Comparison of ENCODE assay signal across 1 cellular context in genomic region chr11:126268708-126269579, GRCh38.
TF ChIP-seq lines count a peak whose summit lies in the region.

Gene FOXRED1, plus strand, starts transcription at chr11:126269154. Its CDS starts 53 bp downstream, at chr11:126269207.
Gene SRPRA, minus strand, starts transcription at chr11:126268895. Its CDS starts 91 bp downstream, at chr11:126268804.

TF ChIP-seq in K562, 482 proteins besides CTCF, POLR2A, EP300 and RAD21 (continued from another document and continues in another):
- TF ChIP-seq PHB (CRISPR knock-in tag; IDR thresholded peaks at IDR 0.05) (no peak), BHLHE40 (IDR thresholded peaks at IDR 0.05; ENCODE audit: low read length) (peak; percentile 49; the same call in 1 of the 2 replicates), BCOR (IDR thresholded peaks at IDR 0.05) (no peak), FOXJ3 (CRISPR knock-in tag; IDR thresholded peaks at IDR 0.05) (no peak), MCM3 (IDR thresholded peaks at IDR 0.05) (no peak), E2F4 (CRISPR knock-in tag; IDR thresholded peaks at IDR 0.05; ENCODE audit: low read depth) (no peak), GTF3C2 (IDR thresholded peaks at IDR 0.05; ENCODE audit: borderline replicate concordance, extremely low read depth, insufficient read length) (no peak), POLR2AphosphoS5 (IDR thresholded peaks at IDR 0.05; ENCODE audit: control insufficient read depth, insufficient read depth, low read depth, low read length) (peak; percentile 75), BRCA1 (IDR thresholded peaks at IDR 0.05) (no peak), BRCA1 (CRISPR knock-in tag; IDR thresholded peaks at IDR 0.05) (no peak), PHF8 (IDR thresholded peaks at IDR 0.05; ENCODE audit: borderline replicate concordance, low read length) (peak; percentile 97), IRF2 (CRISPR knock-in tag; IDR thresholded peaks at IDR 0.05) (no peak), ASH1L (IDR thresholded peaks at IDR 0.05; ENCODE audit: borderline replicate concordance, low read depth, partially characterized antibody) (peak; percentile 71), ZBTB2 (IDR thresholded peaks at IDR 0.05) (no peak), SAFB (IDR thresholded peaks at IDR 0.05; ENCODE audit: borderline replicate concordance, low read depth, low read length) (no peak), ZNF655 (CRISPR knock-in tag; IDR thresholded peaks at IDR 0.05) (no peak), ZNF384 (IDR thresholded peaks at IDR 0.05; ENCODE audit: low read depth, low read length) (no peak), PTBP1 (IDR thresholded peaks at IDR 0.05; ENCODE audit: low read depth, low read length) (no peak), ETV5 (CRISPR knock-in tag; IDR thresholded peaks at IDR 0.05; ENCODE audit: low read depth) (peak; percentile 94), PBX2 (CRISPR knock-in tag; IDR thresholded peaks at IDR 0.05; ENCODE audit: low read depth) (no peak), PBX2 (tag; conservative IDR thresholded peaks at IDR 0.05; ENCODE audit: low read depth) (no peak), NR2C2 (CRISPR knock-in tag; IDR thresholded peaks at IDR 0.05) (peak; percentile 91), NR2C2 (tag; IDR thresholded peaks at IDR 0.05) (peak; percentile 97), HMBOX1 (IDR thresholded peaks at IDR 0.05) (no peak), ZNF586 (CRISPR knock-in tag; conservative IDR thresholded peaks at IDR 0.05) (no peak), RB1 (IDR thresholded peaks at IDR 0.05; ENCODE audit: low read depth) (peak; percentile 29), ZNF717 (CRISPR knock-in tag; IDR thresholded peaks at IDR 0.05) (no peak), NCOA4 (IDR thresholded peaks at IDR 0.05; ENCODE audit: partially characterized antibody) (no peak), JUNB (CRISPR knock-in tag; conservative IDR thresholded peaks at IDR 0.05) (no peak), SMAD1 (IDR thresholded peaks at IDR 0.05; ENCODE audit: low read depth, low read length, partially characterized antibody) (peak; percentile 28), HMGN3 (IDR thresholded peaks at IDR 0.05; ENCODE audit: borderline replicate concordance, extremely low read depth, insufficient read length, low read depth, low read length) (peak; percentile 77), SMARCA5 (IDR thresholded peaks at IDR 0.05) (no peak), HCFC1 (IDR thresholded peaks at IDR 0.05; ENCODE audit: low read depth, low read length) (peak; percentile 84), CSDE1 (IDR thresholded peaks at IDR 0.05) (peak in 1 of 2 experiments; percentile 83; a peak in 2 of 4 replicates), GMEB1 (CRISPR knock-in tag; IDR thresholded peaks at IDR 0.05) (peak; percentile 57; the same call in 1 of the 2 replicates), THAP12 (CRISPR knock-in tag; IDR thresholded peaks at IDR 0.05) (peak; percentile 69), ZBED1 (IDR thresholded peaks at IDR 0.05) (no peak), ZNF143 (CRISPR knock-in tag; IDR thresholded peaks at IDR 0.05) (no peak), CREM (IDR thresholded peaks at IDR 0.05; ENCODE audit: low read depth) (peak; percentile 98), MAFK (IDR thresholded peaks at IDR 0.05; ENCODE audit: low read length) (no peak), SP1 (CRISPR knock-in tag; IDR thresholded peaks at IDR 0.05) (peak; percentile 97), MAFG (tag; conservative IDR thresholded peaks at IDR 0.05) (no peak), MLLT1 (IDR thresholded peaks at IDR 0.05) (peak in 1 of 2 experiments; percentile 84; a peak in 2 of 4 replicates), RBBP5 (IDR thresholded peaks at IDR 0.05; ENCODE audit: borderline replicate concordance, insufficient read depth, low read length, poor library complexity, severe bottlenecking) (peak; percentile 84), ETS1 (conservative IDR thresholded peaks at IDR 0.05; ENCODE audit: control insufficient read depth, low read depth, low read length) (no peak; the same call in 1 of the 2 replicates), ZNF696 (CRISPR knock-in tag; conservative IDR thresholded peaks at IDR 0.05) (no peak), GATAD2A (IDR thresholded peaks at IDR 0.05) (no peak), ZFPM2 (CRISPR knock-in tag; IDR thresholded peaks at IDR 0.05) (no peak), PPARD (CRISPR knock-in tag; IDR thresholded peaks at IDR 0.05) (no peak), CBX3 (IDR thresholded peaks at IDR 0.05; ENCODE audit: borderline replicate concordance in 1 of 2, low read length in 2 of 2) (no peak), ETV6 (IDR thresholded peaks at IDR 0.05; ENCODE audit: borderline replicate concordance in 1 of 2, low read depth in 2 of 2, low read length in 1 of 2) (no peak), ETV6 (CRISPR knock-in tag; IDR thresholded peaks at IDR 0.05; ENCODE audit: borderline replicate concordance) (no peak)
